Comparison of ENCODE assay signal across 1 cellular context in the genomic region with DNA sequence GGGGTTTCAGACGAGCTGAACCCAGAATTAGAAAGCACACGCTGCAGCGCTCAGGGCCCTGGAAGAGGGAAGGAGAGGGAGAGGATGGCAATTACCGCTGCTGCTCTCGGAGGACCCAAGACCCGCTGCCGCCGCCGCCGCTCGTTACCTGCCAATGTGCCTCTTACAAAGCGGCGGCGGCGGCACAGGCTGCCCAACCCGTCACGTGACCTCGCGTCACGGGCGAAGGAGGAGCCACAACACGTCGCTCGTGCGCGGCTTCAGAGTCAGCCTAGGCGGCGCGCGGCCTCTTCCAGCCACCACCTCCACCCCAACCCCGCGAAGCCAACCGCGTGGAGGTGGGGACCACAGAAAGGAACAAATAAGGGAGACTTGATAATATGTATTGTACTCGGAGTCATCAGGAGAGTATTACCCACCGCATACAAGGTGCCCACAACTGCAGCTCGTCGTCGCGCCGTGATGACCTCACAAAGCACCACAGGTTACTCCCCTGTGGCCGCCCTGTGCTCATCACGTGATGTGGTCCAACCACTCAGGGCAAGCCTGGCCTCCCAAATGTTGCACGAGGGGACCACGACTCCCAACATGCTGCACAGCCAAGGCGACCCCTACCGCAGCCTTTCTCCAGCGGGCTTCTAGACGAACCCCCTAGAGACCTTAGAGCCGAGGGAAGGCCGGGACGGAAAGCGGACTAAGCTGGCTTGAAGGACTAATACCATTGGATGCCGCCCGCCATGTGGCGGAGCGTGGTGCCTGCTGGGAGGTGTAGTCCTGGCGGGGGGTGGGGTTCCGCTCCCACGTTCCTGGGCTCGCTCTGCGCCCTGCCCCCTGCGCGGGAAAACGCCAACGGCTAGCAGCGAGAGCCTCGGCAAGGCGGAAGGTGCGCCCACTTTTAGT.
TF ChIP-seq lines count a peak whose summit lies in the region.

A gene with protein sequence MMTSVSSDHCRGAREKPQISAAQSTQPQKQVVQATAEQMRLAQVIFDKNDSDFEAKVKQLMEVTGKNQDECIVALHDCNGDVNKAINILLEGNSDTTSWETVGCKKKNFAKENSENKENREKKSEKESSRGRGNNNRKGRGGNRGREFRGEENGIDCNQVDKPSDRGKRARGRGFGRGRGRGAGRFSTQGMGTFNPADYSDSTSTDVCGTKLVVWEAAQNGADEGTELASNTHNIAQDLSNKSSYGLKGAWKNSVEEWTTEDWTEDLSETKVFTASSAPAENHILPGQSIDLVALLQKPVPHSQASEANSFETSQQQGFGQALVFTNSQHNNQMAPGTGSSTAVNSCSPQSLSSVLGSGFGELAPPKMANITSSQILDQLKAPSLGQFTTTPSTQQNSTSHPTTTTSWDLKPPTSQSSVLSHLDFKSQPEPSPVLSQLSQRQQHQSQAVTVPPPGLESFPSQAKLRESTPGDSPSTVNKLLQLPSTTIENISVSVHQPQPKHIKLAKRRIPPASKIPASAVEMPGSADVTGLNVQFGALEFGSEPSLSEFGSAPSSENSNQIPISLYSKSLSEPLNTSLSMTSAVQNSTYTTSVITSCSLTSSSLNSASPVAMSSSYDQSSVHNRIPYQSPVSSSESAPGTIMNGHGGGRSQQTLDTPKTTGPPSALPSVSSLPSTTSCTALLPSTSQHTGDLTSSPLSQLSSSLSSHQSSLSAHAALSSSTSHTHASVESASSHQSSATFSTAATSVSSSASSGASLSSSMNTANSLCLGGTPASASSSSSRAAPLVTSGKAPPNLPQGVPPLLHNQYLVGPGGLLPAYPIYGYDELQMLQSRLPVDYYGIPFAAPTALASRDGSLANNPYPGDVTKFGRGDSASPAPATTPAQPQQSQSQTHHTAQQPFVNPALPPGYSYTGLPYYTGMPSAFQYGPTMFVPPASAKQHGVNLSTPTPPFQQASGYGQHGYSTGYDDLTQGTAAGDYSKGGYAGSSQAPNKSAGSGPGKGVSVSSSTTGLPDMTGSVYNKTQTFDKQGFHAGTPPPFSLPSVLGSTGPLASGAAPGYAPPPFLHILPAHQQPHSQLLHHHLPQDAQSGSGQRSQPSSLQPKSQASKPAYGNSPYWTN (minus strand): TSS at position 158 of the 900 bp plus-strand sequence. CDS start 31,739 bp downstream, outside the sequence.

TF ChIP-seq in K562, 482 proteins besides CTCF, POLR2A, EP300 and RAD21 (continued from another document and continues in another):
- TF ChIP-seq, protein P1, sequence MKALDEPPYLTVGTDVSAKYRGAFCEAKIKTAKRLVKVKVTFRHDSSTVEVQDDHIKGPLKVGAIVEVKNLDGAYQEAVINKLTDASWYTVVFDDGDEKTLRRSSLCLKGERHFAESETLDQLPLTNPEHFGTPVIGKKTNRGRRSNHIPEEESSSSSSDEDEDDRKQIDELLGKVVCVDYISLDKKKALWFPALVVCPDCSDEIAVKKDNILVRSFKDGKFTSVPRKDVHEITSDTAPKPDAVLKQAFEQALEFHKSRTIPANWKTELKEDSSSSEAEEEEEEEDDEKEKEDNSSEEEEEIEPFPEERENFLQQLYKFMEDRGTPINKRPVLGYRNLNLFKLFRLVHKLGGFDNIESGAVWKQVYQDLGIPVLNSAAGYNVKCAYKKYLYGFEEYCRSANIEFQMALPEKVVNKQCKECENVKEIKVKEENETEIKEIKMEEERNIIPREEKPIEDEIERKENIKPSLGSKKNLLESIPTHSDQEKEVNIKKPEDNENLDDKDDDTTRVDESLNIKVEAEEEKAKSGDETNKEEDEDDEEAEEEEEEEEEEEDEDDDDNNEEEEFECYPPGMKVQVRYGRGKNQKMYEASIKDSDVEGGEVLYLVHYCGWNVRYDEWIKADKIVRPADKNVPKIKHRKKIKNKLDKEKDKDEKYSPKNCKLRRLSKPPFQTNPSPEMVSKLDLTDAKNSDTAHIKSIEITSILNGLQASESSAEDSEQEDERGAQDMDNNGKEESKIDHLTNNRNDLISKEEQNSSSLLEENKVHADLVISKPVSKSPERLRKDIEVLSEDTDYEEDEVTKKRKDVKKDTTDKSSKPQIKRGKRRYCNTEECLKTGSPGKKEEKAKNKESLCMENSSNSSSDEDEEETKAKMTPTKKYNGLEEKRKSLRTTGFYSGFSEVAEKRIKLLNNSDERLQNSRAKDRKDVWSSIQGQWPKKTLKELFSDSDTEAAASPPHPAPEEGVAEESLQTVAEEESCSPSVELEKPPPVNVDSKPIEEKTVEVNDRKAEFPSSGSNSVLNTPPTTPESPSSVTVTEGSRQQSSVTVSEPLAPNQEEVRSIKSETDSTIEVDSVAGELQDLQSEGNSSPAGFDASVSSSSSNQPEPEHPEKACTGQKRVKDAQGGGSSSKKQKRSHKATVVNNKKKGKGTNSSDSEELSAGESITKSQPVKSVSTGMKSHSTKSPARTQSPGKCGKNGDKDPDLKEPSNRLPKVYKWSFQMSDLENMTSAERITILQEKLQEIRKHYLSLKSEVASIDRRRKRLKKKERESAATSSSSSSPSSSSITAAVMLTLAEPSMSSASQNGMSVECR (CRISPR knock-in tag; IDR thresholded peaks at IDR 0.05) = no peak; the same call in 1 of the 2 replicates
- TF ChIP-seq, protein P2, sequence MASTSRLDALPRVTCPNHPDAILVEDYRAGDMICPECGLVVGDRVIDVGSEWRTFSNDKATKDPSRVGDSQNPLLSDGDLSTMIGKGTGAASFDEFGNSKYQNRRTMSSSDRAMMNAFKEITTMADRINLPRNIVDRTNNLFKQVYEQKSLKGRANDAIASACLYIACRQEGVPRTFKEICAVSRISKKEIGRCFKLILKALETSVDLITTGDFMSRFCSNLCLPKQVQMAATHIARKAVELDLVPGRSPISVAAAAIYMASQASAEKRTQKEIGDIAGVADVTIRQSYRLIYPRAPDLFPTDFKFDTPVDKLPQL (IDR thresholded peaks at IDR 0.05; ENCODE audit: extremely low read depth, insufficient read length) = no peak
- no peak for TF ChIP-seq HMG20A (CRISPR knock-in tag; conservative IDR thresholded peaks at IDR 0.05)
- TF ChIP-seq, protein P3, sequence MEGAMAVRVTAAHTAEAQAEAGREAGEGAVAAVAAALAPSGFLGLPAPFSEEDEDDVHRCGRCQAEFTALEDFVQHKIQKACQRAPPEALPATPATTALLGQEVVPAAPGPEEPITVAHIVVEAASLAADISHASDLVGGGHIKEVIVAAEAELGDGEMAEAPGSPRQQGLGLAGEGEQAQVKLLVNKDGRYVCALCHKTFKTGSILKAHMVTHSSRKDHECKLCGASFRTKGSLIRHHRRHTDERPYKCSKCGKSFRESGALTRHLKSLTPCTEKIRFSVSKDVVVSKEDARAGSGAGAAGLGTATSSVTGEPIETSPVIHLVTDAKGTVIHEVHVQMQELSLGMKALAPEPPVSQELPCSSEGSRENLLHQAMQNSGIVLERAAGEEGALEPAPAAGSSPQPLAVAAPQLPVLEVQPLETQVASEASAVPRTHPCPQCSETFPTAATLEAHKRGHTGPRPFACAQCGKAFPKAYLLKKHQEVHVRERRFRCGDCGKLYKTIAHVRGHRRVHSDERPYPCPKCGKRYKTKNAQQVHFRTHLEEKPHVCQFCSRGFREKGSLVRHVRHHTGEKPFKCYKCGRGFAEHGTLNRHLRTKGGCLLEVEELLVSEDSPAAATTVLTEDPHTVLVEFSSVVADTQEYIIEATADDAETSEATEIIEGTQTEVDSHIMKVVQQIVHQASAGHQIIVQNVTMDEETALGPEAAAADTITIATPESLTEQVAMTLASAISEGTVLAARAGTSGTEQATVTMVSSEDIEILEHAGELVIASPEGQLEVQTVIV (CRISPR knock-in tag; IDR thresholded peaks at IDR 0.05; ENCODE audit: borderline replicate concordance) = no peak
- no peak for TF ChIP-seq ZNF217 (CRISPR knock-in tag; IDR thresholded peaks at IDR 0.05)
- TF ChIP-seq MTA2 (IDR thresholded peaks at IDR 0.05; ENCODE audit: low read depth) = no peak
- no peak for TF ChIP-seq MCM5 (IDR thresholded peaks at IDR 0.05; ENCODE audit: low read depth)
- no peak for TF ChIP-seq ETS2 (tag; IDR thresholded peaks at IDR 0.05; ENCODE audit: borderline replicate concordance, poor library complexity, severe bottlenecking)
- peak; percentile 71 for TF ChIP-seq SP1 (CRISPR knock-in tag; IDR thresholded peaks at IDR 0.05)
- TF ChIP-seq KLF1 (tag; IDR thresholded peaks at IDR 0.05) = 0 out of 2 replicates have a peak, but pooled peaks have one; percentile 23
- TF ChIP-seq, protein P4, sequence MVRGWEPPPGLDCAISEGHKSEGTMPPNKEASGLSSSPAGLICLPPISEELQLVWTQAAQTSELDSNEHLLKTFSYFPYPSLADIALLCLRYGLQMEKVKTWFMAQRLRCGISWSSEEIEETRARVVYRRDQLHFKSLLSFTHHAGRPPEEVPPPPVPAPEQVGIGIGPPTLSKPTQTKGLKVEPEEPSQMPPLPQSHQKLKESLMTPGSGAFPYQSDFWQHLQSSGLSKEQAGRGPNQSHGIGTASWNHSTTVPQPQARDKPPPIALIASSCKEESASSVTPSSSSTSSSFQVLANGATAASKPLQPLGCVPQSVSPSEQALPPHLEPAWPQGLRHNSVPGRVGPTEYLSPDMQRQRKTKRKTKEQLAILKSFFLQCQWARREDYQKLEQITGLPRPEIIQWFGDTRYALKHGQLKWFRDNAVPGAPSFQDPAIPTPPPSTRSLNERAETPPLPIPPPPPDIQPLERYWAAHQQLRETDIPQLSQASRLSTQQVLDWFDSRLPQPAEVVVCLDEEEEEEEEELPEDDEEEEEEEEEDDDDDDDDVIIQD (CRISPR knock-in tag; IDR thresholded peaks at IDR 0.05) = no peak
- TF ChIP-seq, protein P5, sequence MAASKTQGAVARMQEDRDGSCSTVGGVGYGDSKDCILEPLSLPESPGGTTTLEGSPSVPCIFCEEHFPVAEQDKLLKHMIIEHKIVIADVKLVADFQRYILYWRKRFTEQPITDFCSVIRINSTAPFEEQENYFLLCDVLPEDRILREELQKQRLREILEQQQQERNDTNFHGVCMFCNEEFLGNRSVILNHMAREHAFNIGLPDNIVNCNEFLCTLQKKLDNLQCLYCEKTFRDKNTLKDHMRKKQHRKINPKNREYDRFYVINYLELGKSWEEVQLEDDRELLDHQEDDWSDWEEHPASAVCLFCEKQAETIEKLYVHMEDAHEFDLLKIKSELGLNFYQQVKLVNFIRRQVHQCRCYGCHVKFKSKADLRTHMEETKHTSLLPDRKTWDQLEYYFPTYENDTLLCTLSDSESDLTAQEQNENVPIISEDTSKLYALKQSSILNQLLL (CRISPR knock-in tag; IDR thresholded peaks at IDR 0.05; ENCODE audit: borderline replicate concordance) = no peak
- peak; percentile 69 for TF ChIP-seq POLR2AphosphoS5 (IDR thresholded peaks at IDR 0.05; ENCODE audit: control insufficient read depth, insufficient read depth, low read depth, low read length)
- no peak for TF ChIP-seq KLF6 (CRISPR knock-in tag; IDR thresholded peaks at IDR 0.05; ENCODE audit: borderline replicate concordance)
- TF ChIP-seq XRCC4 (IDR thresholded peaks at IDR 0.05; ENCODE audit: extremely low read depth, insufficient read depth, insufficient read length) = no peak
- TF ChIP-seq WHSC1 (IDR thresholded peaks at IDR 0.05; ENCODE audit: low read length) = no peak
- peak; percentile 85 for TF ChIP-seq POLR2H (tag; IDR thresholded peaks at IDR 0.05; ENCODE audit: low read depth)
- TF ChIP-seq NR2F6 (CRISPR knock-in tag; IDR thresholded peaks at IDR 0.05) = no peak
- no peak for TF ChIP-seq SRSF1 (IDR thresholded peaks at IDR 0.05; ENCODE audit: low read depth, low read length)
- no peak for TF ChIP-seq TCF7 (IDR thresholded peaks at IDR 0.05; ENCODE audit: borderline replicate concordance)
- 0 out of 2 replicates have a peak, but pooled peaks have one; percentile 22 for TF ChIP-seq MXI1 (IDR thresholded peaks at IDR 0.05; ENCODE audit: low read depth, low read length)
- peak; percentile 59; the same call in 1 of the 2 replicates for TF ChIP-seq CHD2 (IDR thresholded peaks at IDR 0.05; ENCODE audit: low read depth, low read length)
- TF ChIP-seq, protein P6, sequence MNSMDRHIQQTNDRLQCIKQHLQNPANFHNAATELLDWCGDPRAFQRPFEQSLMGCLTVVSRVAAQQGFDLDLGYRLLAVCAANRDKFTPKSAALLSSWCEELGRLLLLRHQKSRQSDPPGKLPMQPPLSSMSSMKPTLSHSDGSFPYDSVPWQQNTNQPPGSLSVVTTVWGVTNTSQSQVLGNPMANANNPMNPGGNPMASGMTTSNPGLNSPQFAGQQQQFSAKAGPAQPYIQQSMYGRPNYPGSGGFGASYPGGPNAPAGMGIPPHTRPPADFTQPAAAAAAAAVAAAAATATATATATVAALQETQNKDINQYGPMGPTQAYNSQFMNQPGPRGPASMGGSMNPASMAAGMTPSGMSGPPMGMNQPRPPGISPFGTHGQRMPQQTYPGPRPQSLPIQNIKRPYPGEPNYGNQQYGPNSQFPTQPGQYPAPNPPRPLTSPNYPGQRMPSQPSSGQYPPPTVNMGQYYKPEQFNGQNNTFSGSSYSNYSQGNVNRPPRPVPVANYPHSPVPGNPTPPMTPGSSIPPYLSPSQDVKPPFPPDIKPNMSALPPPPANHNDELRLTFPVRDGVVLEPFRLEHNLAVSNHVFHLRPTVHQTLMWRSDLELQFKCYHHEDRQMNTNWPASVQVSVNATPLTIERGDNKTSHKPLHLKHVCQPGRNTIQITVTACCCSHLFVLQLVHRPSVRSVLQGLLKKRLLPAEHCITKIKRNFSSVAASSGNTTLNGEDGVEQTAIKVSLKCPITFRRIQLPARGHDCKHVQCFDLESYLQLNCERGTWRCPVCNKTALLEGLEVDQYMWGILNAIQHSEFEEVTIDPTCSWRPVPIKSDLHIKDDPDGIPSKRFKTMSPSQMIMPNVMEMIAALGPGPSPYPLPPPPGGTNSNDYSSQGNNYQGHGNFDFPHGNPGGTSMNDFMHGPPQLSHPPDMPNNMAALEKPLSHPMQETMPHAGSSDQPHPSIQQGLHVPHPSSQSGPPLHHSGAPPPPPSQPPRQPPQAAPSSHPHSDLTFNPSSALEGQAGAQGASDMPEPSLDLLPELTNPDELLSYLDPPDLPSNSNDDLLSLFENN (IDR thresholded peaks at IDR 0.05; ENCODE audit: low read depth in 2 of 2, low read length in 2 of 2) = no peak
- TF ChIP-seq, protein P7, sequence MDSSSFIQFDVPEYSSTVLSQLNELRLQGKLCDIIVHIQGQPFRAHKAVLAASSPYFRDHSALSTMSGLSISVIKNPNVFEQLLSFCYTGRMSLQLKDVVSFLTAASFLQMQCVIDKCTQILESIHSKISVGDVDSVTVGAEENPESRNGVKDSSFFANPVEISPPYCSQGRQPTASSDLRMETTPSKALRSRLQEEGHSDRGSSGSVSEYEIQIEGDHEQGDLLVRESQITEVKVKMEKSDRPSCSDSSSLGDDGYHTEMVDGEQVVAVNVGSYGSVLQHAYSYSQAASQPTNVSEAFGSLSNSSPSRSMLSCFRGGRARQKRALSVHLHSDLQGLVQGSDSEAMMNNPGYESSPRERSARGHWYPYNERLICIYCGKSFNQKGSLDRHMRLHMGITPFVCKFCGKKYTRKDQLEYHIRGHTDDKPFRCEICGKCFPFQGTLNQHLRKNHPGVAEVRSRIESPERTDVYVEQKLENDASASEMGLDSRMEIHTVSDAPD (CRISPR knock-in tag; IDR thresholded peaks at IDR 0.05) = no peak
- no peak for TF ChIP-seq GTF2A2 (tag; IDR thresholded peaks at IDR 0.05)
- TF ChIP-seq STAT5A (IDR thresholded peaks at IDR 0.05; ENCODE audit: borderline replicate concordance, low read length) = no peak
- no peak for TF ChIP-seq ZEB2 (IDR thresholded peaks at IDR 0.05)
- no peak for TF ChIP-seq PHTF2 (CRISPR knock-in tag; IDR thresholded peaks at IDR 0.05)
- TF ChIP-seq, protein P8, sequence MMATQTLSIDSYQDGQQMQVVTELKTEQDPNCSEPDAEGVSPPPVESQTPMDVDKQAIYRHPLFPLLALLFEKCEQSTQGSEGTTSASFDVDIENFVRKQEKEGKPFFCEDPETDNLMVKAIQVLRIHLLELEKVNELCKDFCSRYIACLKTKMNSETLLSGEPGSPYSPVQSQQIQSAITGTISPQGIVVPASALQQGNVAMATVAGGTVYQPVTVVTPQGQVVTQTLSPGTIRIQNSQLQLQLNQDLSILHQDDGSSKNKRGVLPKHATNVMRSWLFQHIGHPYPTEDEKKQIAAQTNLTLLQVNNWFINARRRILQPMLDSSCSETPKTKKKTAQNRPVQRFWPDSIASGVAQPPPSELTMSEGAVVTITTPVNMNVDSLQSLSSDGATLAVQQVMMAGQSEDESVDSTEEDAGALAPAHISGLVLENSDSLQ (IDR thresholded peaks at IDR 0.05) = no peak
- TF ChIP-seq ZNF830 (CRISPR knock-in tag; IDR thresholded peaks at IDR 0.05) = no peak
- TF ChIP-seq HLTF (IDR thresholded peaks at IDR 0.05) = no peak
- no peak for TF ChIP-seq MIER1 (IDR thresholded peaks at IDR 0.05; ENCODE audit: low read depth)
- peak; percentile 59; the same call in 1 of the 2 replicates for TF ChIP-seq ZNF584 (CRISPR knock-in tag; IDR thresholded peaks at IDR 0.05; ENCODE audit: low read depth)
